In the genomic region with DNA sequence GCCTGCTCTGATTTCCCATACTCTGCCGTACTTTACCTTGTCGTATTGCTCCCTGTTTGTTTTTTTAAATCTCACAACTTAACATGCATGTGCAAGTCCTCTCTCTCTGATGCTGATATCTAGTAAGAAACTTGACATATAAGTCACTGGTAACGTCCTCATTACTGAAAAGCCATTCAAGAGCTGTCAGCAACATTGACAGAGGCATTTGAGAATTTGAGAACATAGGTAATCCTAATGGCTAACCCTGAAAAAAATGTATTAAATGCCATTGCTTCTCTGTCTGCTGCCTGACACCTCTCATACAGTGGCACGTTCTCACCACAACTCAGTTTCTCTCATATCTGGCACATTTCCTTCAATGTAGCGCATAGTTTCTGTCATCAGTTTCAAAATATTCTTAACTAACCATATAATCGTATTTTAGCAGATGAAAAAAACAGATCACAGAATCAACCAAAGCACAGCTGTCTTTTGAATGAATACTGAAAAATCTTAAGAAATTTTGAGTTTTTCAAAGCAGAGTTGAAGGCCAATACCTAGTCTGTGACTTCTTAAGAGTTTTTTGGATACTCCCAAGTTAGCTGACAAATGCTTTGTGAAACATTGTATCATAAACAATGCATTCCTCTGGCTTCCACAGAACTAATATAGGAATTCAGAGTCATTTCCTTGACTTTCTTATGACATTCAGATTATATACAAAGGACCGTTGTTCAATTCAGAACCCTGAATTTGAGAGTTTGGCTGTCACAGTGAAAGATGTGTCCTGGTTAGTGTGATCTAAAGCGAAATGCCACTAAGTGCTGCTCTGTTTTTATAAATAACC, we compare ENCODE assay signal across 27 cellular contexts.
"Had no signal": no experiment of that assay in that cellular context is flagged by ENCODE, and none has a peak within 500 bp of the region (broad histone marks: within the 10 kb centered on the region; RNA-seq: fewer than 3 reads in every experiment).

No MANE protein-coding gene starts in this region.

- H3K79me2 ChIP-seq: parathyroid adenoma had no signal

- H3K27me3 ChIP-seq: heart left ventricle, sigmoid colon had no signal

- H3K4me3 ChIP-seq: heart left ventricle, psoas muscle, sigmoid colon, thoracic aorta had no signal

- ATAC-seq: activated CD4-positive, CD25-positive, alpha-beta regulatory T cell treated with anti-CD3 and anti-CD28 coated beads, Interleukin-2, amount 50 U/mL, for 24 hours; effector memory CD8-positive, alpha-beta T cell; heart left ventricle; naive thymus-derived CD8-positive, alpha-beta T cell; psoas muscle; stimulated activated effector memory CD8-positive, alpha-beta T cell treated with anti-CD3 and anti-CD28 coated beads, Interleukin-12 subunit alpha, Interleukin-12 subunit beta, amount 100 ng/mL, for 72 hours had no signal

- H3K4me1 ChIP-seq: heart left ventricle, parathyroid adenoma, psoas muscle, sigmoid colon had no signal

- H3K27ac ChIP-seq: heart left ventricle, parathyroid adenoma, psoas muscle, sigmoid colon, thoracic aorta, WERI-Rb-1 had no signal

- DNase-seq: activated CD4-positive, alpha-beta memory T cell treated with anti-CD3 and anti-CD28 coated beads for 36 hours; activated CD4-positive, alpha-beta T cell treated with anti-CD3 and anti-CD28 coated beads, Interleukin-2, amount 10 ng/mL, durations not matched to agents 24 days and 14 days; activated CD8-positive, alpha-beta memory T cell treated with anti-CD3 and anti-CD28 coated beads, Interleukin-2, amount 50 U/mL, for 48 hours; activated gamma-delta T cell; activated naive CD4-positive, alpha-beta T cell treated with anti-CD3 and anti-CD28 coated beads, Interleukin-2, amount 10 ng/mL, durations not matched to agents 7 days and 5 days; activated T-cell treated with anti-CD3 and anti-CD28 coated beads, Interleukin-2, amount 50 U/mL, for 24 hours; amygdala; caudate nucleus; cortex of kidney; effector memory CD8-positive, alpha-beta T cell; foreskin fibroblast; heart left ventricle; hypothalamus; immature natural killer cell; naive thymus-derived CD8-positive, alpha-beta T cell; nucleus accumbens; psoas muscle; sigmoid colon; small intestine; stimulated activated CD4-positive, alpha-beta T cell treated with anti-CD3 and anti-CD28 coated beads, Interleukin-4, amount 100 ng/mL, for 24 hours; T1000; trophoblast cell; WERI-Rb-1 had no signal

- H2AFZ ChIP-seq: parathyroid adenoma had no signal

- H3K9me3 ChIP-seq: heart left ventricle, psoas muscle, sigmoid colon, thoracic aorta had no signal

- H3K36me3 ChIP-seq: heart left ventricle, sigmoid colon, thoracic aorta, WERI-Rb-1 had no signal

- H3K9ac ChIP-seq: parathyroid adenoma had no signal
